Comparison of ENCODE assay signal across 8 cellular contexts in genomic region chr16:70999735-71000134, GRCh38.
DNase-seq lines count a peak whose midpoint lies in the region; ATAC-seq, FAIRE-seq and TF ChIP-seq lines count a peak whose summit lies in the region.
"Not testable (repeated sequence)": the region's sequence is repeated elsewhere in the genome, so short reads cannot be mapped to it uniquely, and the experiment has no call there.

No MANE protein-coding gene starts in this region.

- ATAC-seq in activated CD8-positive, alpha-beta T cell treated with anti-CD3 and anti-CD28 coated beads for 36 hours = not testable (repeated sequence)

- not testable (repeated sequence) for H3K4me2 ChIP-seq in endothelial cell of umbilical vein (ENCODE audit: insufficient read depth, low read length)

- POLR2A ChIA-PET in activated CD8-positive, alpha-beta T cell treated with anti-CD3 and anti-CD28 coated beads for 36 hours (lab: Charles Lee); endothelial cell of umbilical vein (lab: Charles Lee): not testable (repeated sequence)

- TF ChIP-seq POLR2A in endothelial cell of umbilical vein (IDR thresholded peaks at IDR 0.05; ENCODE audit: low read depth, low read length) = not testable (repeated sequence)

- not testable (repeated sequence) for H3K27ac ChIP-seq in endothelial cell of umbilical vein (ENCODE audit: insufficient read depth, low read depth, low read length)

- not testable (repeated sequence) for BruUV-seq in endothelial cell of umbilical vein (replicated peaks; lab: Mats Ljungman, UMichigan)

- not testable (repeated sequence) for H3K9me1 ChIP-seq in endothelial cell of umbilical vein (replicated peaks; ENCODE audit: control insufficient read depth, extremely low read depth, insufficient read depth, low read length)

- CTCF ChIA-PET in activated CD8-positive, alpha-beta T cell treated with anti-CD3 and anti-CD28 coated beads for 36 hours (lab: Charles Lee); endothelial cell of umbilical vein (lab: Charles Lee): not testable (repeated sequence)

- H3K4me1 ChIP-seq in HAP-1; NT2/D1 (ENCODE audit: insufficient read depth, insufficient read length); endothelial cell of umbilical vein (ENCODE audit: control insufficient read depth, extremely low read depth, insufficient read depth, low read length): not testable (repeated sequence)

- H3K27me3 Mint-ChIP-seq in activated CD8-positive, alpha-beta T cell treated with anti-CD3 and anti-CD28 coated beads for 36 hours; progenitor cell of endocrine pancreas: not testable (repeated sequence)

- H3K36me3 ChIP-seq in HAP-1 (replicated peaks); NT2/D1 (ENCODE audit: insufficient read depth, insufficient read length, low read length); endothelial cell of umbilical vein (ENCODE audit: control insufficient read depth in 2 of 2, extremely low read depth in 1 of 2, insufficient read depth in 2 of 2, low read length in 2 of 2): not testable (repeated sequence)

- in situ Hi-C loops in HAP-1 (cut with MboI; ENCODE audit: low sequenced_read_pairs) = not testable (repeated sequence)

- not testable (repeated sequence) for H3K9me3 ChIP-seq in HAP-1; NT2/D1 (ENCODE audit: insufficient read depth, low read length); endothelial cell of umbilical vein (replicated peaks; ENCODE audit: control insufficient read depth, insufficient read depth, low read length)

- not testable (repeated sequence) for H3K79me2 ChIP-seq in endothelial cell of umbilical vein (ENCODE audit: control insufficient read depth, insufficient read depth, low read length)

- not testable (repeated sequence) for H3K9me3 Mint-ChIP-seq in activated CD8-positive, alpha-beta T cell treated with anti-CD3 and anti-CD28 coated beads for 36 hours; progenitor cell of endocrine pancreas (ENCODE audit: low read depth)

- H3K4me3 ChIP-seq in HAP-1; NT2/D1 (ENCODE audit: insufficient read length, low read depth); endothelial cell of umbilical vein (replicated peaks in 1 of 3; ENCODE audit: insufficient read depth in 1 of 3, low read depth in 1 of 3, low read length in 3 of 3): not testable (repeated sequence)

- TF ChIP-seq CTCF in D721Med (IDR thresholded peaks at IDR 0.05; ENCODE audit: insufficient read depth, missing control alignments) = peak; percentile 39
- not testable (repeated sequence) for TF ChIP-seq CTCF in activated CD8-positive, alpha-beta T cell treated with anti-CD3 and anti-CD28 coated beads for 36 hours (IDR thresholded peaks at IDR 0.05); endothelial cell of umbilical vein (IDR thresholded peaks at IDR 0.05; ENCODE audit: extremely low read depth in 1 of 2, insufficient read depth in 1 of 2, low read depth in 1 of 2, low read length in 2 of 2)
- TF ChIP-seq CTCF in progenitor cell of endocrine pancreas (IDR thresholded peaks at IDR 0.05; ENCODE audit: unreplicated experiment) = peak; percentile 54

- dilution Hi-C loops in endothelial cell of umbilical vein (cut with MboI; ENCODE audit: extremely low pct_ligation_motif_present, low sequenced_read_pairs) = not testable (repeated sequence)

- not testable (repeated sequence) for H3K27ac Mint-ChIP-seq in activated CD8-positive, alpha-beta T cell treated with anti-CD3 and anti-CD28 coated beads for 36 hours; progenitor cell of endocrine pancreas

- not testable (repeated sequence) for H3K4me3 Mint-ChIP-seq in activated CD8-positive, alpha-beta T cell treated with anti-CD3 and anti-CD28 coated beads for 36 hours; progenitor cell of endocrine pancreas (ENCODE audit: low read depth)

- H3K4me1 Mint-ChIP-seq in activated CD8-positive, alpha-beta T cell treated with anti-CD3 and anti-CD28 coated beads for 36 hours (ENCODE audit: low read depth); progenitor cell of endocrine pancreas (ENCODE audit: low read depth): not testable (repeated sequence)

- intact Hi-C loops in activated CD8-positive, alpha-beta T cell treated with anti-CD3 and anti-CD28 coated beads for 36 hours (cut with micrococcal nuclease); endothelial cell of umbilical vein (cut with micrococcal nuclease): not testable (repeated sequence)

- not testable (repeated sequence) for FAIRE-seq in D721Med (lab: Jason Lieb, UNC); endothelial cell of umbilical vein (lab: Jason Lieb, UNC)

- H3K27me3 ChIP-seq in HAP-1 (ENCODE audit: low read depth); NT2/D1 (ENCODE audit: insufficient read depth, insufficient read length); endothelial cell of umbilical vein (ENCODE audit: control insufficient read depth in 2 of 2, insufficient read depth in 2 of 2, low read length in 2 of 2): not testable (repeated sequence)

- H3K36me3 Mint-ChIP-seq in activated CD8-positive, alpha-beta T cell treated with anti-CD3 and anti-CD28 coated beads for 36 hours (ENCODE audit: low read depth); progenitor cell of endocrine pancreas (ENCODE audit: insufficient read depth): not testable (repeated sequence)

- H2AFZ ChIP-seq in endothelial cell of umbilical vein (ENCODE audit: low read depth, low read length) = not testable (repeated sequence)

- DNase-seq in D721Med (ENCODE audit: insufficient read length, low spot score) = not testable (repeated sequence)
- DNase-seq in HAP-1 (ENCODE audit: low spot score in 2 of 2) (peak; percentile 2 to 21), NCI-H146 (lab: John Stamatoyannopoulos, UW) (peak; percentile 34), NT2/D1 (ENCODE audit: low read depth, low spot score) (peak; percentile 25), endothelial cell of umbilical vein (ENCODE audit: low read depth, low spot score) (peak; percentile 1), kidney tubule cell (ENCODE audit: low spot score) (peak; percentile 39), progenitor cell of endocrine pancreas (ENCODE audit: low spot score, unreplicated experiment) (peak; percentile 11)
- peak; percentile 10 for DNase-seq in activated CD8-positive, alpha-beta T cell treated with anti-CD3 and anti-CD28 coated beads for 36 hours

- H4K20me1 ChIP-seq in endothelial cell of umbilical vein (replicated peaks; ENCODE audit: control insufficient read depth, extremely low read depth, insufficient read depth, low read length) = not testable (repeated sequence)

- H3K9ac ChIP-seq in NT2/D1 (ENCODE audit: insufficient read length, low read depth); endothelial cell of umbilical vein (replicated peaks; ENCODE audit: extremely low read depth, insufficient read depth, low read length): not testable (repeated sequence)
